Comparison of ENCODE assay signal across 11 cellular contexts in the genomic region with DNA sequence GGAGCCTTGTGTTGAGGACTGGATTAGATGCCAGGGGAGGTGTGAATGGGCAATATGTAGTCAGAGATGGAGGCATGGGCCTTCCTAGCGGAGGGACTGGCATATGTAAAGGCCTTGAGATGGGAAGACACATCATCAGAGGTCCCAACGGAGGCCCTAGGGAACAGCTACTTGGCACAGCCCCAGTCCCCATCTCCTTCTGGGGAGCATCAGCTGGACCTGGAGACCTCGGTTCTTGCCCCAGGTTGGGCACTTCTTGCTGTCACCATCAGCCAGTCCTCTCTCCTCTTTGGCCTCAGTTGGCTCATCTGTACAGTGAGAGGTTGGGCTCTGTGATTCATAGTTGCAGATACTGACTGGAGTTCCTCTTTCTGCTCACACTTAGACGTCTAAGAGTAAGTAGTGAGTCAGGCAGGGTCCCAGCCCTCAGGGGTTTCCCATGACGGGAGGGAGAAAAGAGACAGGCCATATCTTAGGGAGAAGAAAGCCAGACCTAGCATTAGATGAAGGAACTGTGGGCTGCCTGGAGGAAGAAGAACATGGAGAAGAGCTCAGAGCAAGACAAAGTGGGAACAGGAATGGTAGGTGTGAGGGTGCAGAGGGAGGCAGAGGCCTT. TPM values are rescaled to one million over a fixed set of nuclear protein-coding genes. Genes with fewer than 3 reads are reported as not detected.
DNase-seq lines count a peak whose midpoint lies in the region; ATAC-seq, FAIRE-seq and TF ChIP-seq lines count a peak whose summit lies in the region.
"Had no signal": no experiment of that assay in that cellular context is flagged by ENCODE, and none has a peak within 500 bp of the region (broad histone marks: within the 10 kb centered on the region; RNA-seq: fewer than 3 reads in every experiment).

No MANE protein-coding gene starts in this region.

- H3K9me3 Mint-ChIP-seq in astrocyte (ENCODE audit: unreplicated experiment) = no peaks in the 10 kb centered on the region
- no peaks in the 10 kb centered on the region for H3K9me3 Mint-ChIP-seq in neural crest cell
- H3K9me3 Mint-ChIP-seq: activated T-helper 2 cell treated with anti-CD3 and anti-CD28 coated beads, Interferon-gamma antibody, Interleukin-2, Interleukin-4, amounts not matched to agents 10 μg/mL and 5 μg/mL and 100 μg/mL, durations not matched to agents 14 hours and 24 hours and 36 hours; type B pancreatic cell had no signal

- no peak overlapping the region for H3K4me2 ChIP-seq in astrocyte (ENCODE audit: low read length)

- ATAC-seq in GM18502 (IDR thresholded peaks at IDR 0.05; ENCODE audit: poor library complexity, unreplicated experiment) = peak; percentile 27
- no peak for ATAC-seq in GM18907 (IDR thresholded peaks at IDR 0.05; ENCODE audit: unreplicated experiment)
- ATAC-seq in HG02588 (IDR thresholded peaks at IDR 0.05; ENCODE audit: unreplicated experiment) = no peak

- H3K36me3 ChIP-seq in astrocyte (ENCODE audit: insufficient read depth, low read length) = no peaks in the 10 kb centered on the region
- H3K36me3 ChIP-seq in transverse colon = no peaks in the 10 kb centered on the region

- peaks cover 23% of the 10 kb centered on the region for H3K4me1 Mint-ChIP-seq in astrocyte (ENCODE audit: low read depth, unreplicated experiment)
- peaks cover 49% of the 10 kb centered on the region for H3K4me1 Mint-ChIP-seq in neural crest cell

- H3K4me3 ChIP-seq in NB4 (ENCODE audit: low read depth, low read length) = no peak overlapping the region
- H3K4me3 ChIP-seq in astrocyte (ENCODE audit: insufficient read depth, low read depth, low read length) = no peak overlapping the region
- H3K4me3 ChIP-seq in transverse colon = no peak overlapping the region

- intact Hi-C loops in transverse colon (cut with DNase I; ENCODE audit: low total_unique reads) = no loop called here

- H3K27me3 ChIP-seq in astrocyte (ENCODE audit: insufficient read depth, low read length) (no peaks in the 10 kb centered on the region), transverse colon (no peaks in the 10 kb centered on the region)

- peak; percentile 87 for DNase-seq in NB4 (ENCODE audit: low read depth)
- DNase-seq in astrocyte (ENCODE audit: low read depth) = peak; percentile 51
- no peak for DNase-seq in neural crest cell (ENCODE audit: low read depth, low spot score)
- DNase-seq in transverse colon = no peak
- DNase-seq in NAMALWA (ENCODE audit: low spot score) = no peak
- DNase-seq: NCI-H526 treated with DMSO at 0.1 percent for 48 hours had no signal

- TF ChIP-seq EP300 in transverse colon (IDR thresholded peaks at IDR 0.05; ENCODE audit: low read depth) = no peak

- peaks cover 17% of the 10 kb centered on the region for H4K20me1 ChIP-seq in astrocyte (ENCODE audit: insufficient read depth, low read length)

- no peak overlapping the region for H3K9ac ChIP-seq in astrocyte (ENCODE audit: low read length)

- H3K27me3 Mint-ChIP-seq in astrocyte (ENCODE audit: low read depth, unreplicated experiment) (peaks cover 4% of the 10 kb centered on the region), neural crest cell (ENCODE audit: low read depth) (peaks cover 6% of the 10 kb centered on the region)
- H3K27me3 Mint-ChIP-seq: type B pancreatic cell had no signal

- H3K27ac Mint-ChIP-seq in astrocyte (ENCODE audit: unreplicated experiment) = peak overlapping the region; percentile 23
- peak overlapping the region; percentile 35 for H3K27ac Mint-ChIP-seq in neural crest cell (ENCODE audit: unreplicated experiment)
- H3K27ac Mint-ChIP-seq: activated T-helper 2 cell treated with anti-CD3 and anti-CD28 coated beads, Interferon-gamma antibody, Interleukin-2, Interleukin-4, amounts not matched to agents 10 μg/mL and 5 μg/mL and 100 μg/mL, durations not matched to agents 14 hours and 24 hours and 36 hours had no signal

- no peak for FAIRE-seq in astrocyte (lab: Jason Lieb, UNC)

- in situ Hi-C loops in transverse colon (cut with MboI; ENCODE audit: low pct_ligation_motif_present in 1 of 4, low pct_unique_long_range_greater_than_20kb in 1 of 4, low sequenced_read_pairs in 3 of 4) = no loop called here

- peaks cover 14% of the 10 kb centered on the region for H3K79me2 ChIP-seq in astrocyte (ENCODE audit: insufficient read depth, low read length)

- TF ChIP-seq CTCF in NB4 (IDR thresholded peaks at IDR 0.05; ENCODE audit: low read depth, low read length) = no peak
- no peak for TF ChIP-seq CTCF in astrocyte (IDR thresholded peaks at IDR 0.05; ENCODE audit: insufficient read depth, low read depth, low read length)
- TF ChIP-seq CTCF in neural crest cell (conservative IDR thresholded peaks at IDR 0.05) = no peak
- no peak for TF ChIP-seq CTCF in transverse colon (IDR thresholded peaks at IDR 0.05)

- H3K4me3 Mint-ChIP-seq in astrocyte (ENCODE audit: unreplicated experiment) = no peak overlapping the region
- peak overlapping the region; percentile 14 for H3K4me3 Mint-ChIP-seq in neural crest cell

- H3K9me3 ChIP-seq in astrocyte (ENCODE audit: insufficient read depth, low read depth, low read length) (no peaks in the 10 kb centered on the region), transverse colon (no peaks in the 10 kb centered on the region)

- peaks cover 4% of the 10 kb centered on the region for H3K36me3 Mint-ChIP-seq in astrocyte (ENCODE audit: low read depth, unreplicated experiment)
- peaks cover 4% of the 10 kb centered on the region for H3K36me3 Mint-ChIP-seq in neural crest cell (ENCODE audit: low read depth)

- no peak overlapping the region for H3K27ac ChIP-seq in astrocyte (ENCODE audit: low read depth, low read length)
- peak overlapping the region in 1 of 4 donors; percentile 55 for H3K27ac ChIP-seq in transverse colon

- TF ChIP-seq POLR2A in NB4 (IDR thresholded peaks at IDR 0.05; ENCODE audit: extremely low read depth, insufficient read length) (no peak), transverse colon (IDR thresholded peaks at IDR 0.05) (no peak)

- WGBS in transverse colon (ENCODE audit: low coverage in 1 of 2), 2 donors = 40 to 70% methylated on average over 1 to 5 of the region's 5 CpGs

- H2AFZ ChIP-seq in astrocyte (ENCODE audit: low read depth, low read length) = no peak overlapping the region

- H3K4me1 ChIP-seq in astrocyte (ENCODE audit: insufficient read depth, low read length) (peaks cover 44% of the 10 kb centered on the region), transverse colon (peaks cover 14 to 41% (median 32%) of the 10 kb centered on the region in 4 donors)

RNA-seq across cellular contexts. Expression of gene MARCKSL1, which starts 3.4 kb away (rescaled TPM):
- total RNA-seq in astrocyte (185 and 213 TPM in 2 replicates), neural crest cell (943 and 952 TPM in 2 replicates), transverse colon (10 to 100 TPM; 40.0 to 62.8 (median 53.0) TPM)

RNA-seq across cellular contexts. Expression of gene FAM229A, which starts 22.8 kb away (rescaled TPM):
- total RNA-seq in astrocyte (3.5 and 4.2 TPM in 2 replicates), neural crest cell (7.1 and 7.7 TPM in 2 replicates), transverse colon (10 to 100 TPM; 12.1 to 59.1 (median 21.1) TPM)

RNA-seq across cellular contexts. Expression of gene TSSK3, which starts 22.9 kb away (rescaled TPM):
- 0.32 and 0.87 TPM in 2 replicates for total RNA-seq in astrocyte
- total RNA-seq in neural crest cell = 2.2 and 2.7 TPM in 2 replicates
- 1 to 10 TPM in 2 of 4 donors, not detected in 2; 1.3 to 1.4 TPM for total RNA-seq in transverse colon

RNA-seq across cellular contexts. Expression of gene HDAC1, which starts 47.6 kb away (rescaled TPM):
- total RNA-seq in astrocyte (94.1 and 99.6 TPM in 2 replicates), neural crest cell (128 and 130 TPM in 2 replicates), transverse colon (100 to 1,000 TPM in 3 of 4 donors, 10 to 100 TPM in 1; 85.2 to 218 (median 174) TPM)

RNA-seq across cellular contexts. Expression of gene BSDC1, which starts 54.8 kb away (rescaled TPM):
- total RNA-seq in astrocyte = 71.9 and 73.1 TPM in 2 replicates
- total RNA-seq in neural crest cell = 38.6 and 41.5 TPM in 2 replicates
- total RNA-seq in transverse colon = 100 to 1,000 TPM in 3 of 4 donors, 10 to 100 TPM in 1; 94.8 to 140 (median 117) TPM

Comparison
In these comparisons a context has a peak if more than half of its experiments do, and no peak if none do; other contexts are left out.
1. DNase-seq: peak in NB4 (single experiment) and astrocyte (single experiment); none in neural crest cell (single experiment), transverse colon (single experiment) and NAMALWA (single experiment).